Comparison of ENCODE assay signal across 1 cellular context in the genomic region with DNA sequence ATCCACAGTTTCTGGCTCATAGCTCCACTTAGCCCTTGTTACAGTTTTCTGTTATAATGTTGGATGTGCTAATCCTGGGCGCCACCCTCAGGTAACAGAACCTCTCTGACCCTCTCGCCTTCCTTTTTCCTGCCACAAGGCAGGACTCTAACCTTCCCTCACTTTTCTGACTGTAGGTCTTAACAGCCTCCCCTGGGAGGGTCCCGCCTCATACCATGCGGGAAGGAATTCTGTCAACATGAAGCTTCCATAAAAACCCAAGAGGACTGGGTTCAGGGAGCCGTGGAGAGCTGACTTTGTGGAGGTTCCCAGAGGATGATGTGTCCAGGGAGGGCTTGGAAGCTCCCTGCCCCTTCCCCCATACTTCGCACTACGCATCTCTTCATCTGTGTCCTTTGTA.
TF ChIP-seq lines count a peak whose summit lies in the region.

No MANE protein-coding gene starts in this region.

TF ChIP-seq in GM23338, 12 proteins besides CTCF, POLR2A, EP300 and RAD21 (continued from another document):
- TF ChIP-seq JUNB (IDR thresholded peaks at IDR 0.05; ENCODE audit: unreplicated experiment) (no peak), ZNF331 (CRISPR knock-in tag; IDR thresholded peaks at IDR 0.05; ENCODE audit: low read depth) (no peak), ZNF114 (CRISPR knock-in tag; IDR thresholded peaks at IDR 0.05) (no peak), NANOG (IDR thresholded peaks at IDR 0.05; ENCODE audit: borderline replicate concordance) (no peak), STAT1 (IDR thresholded peaks at IDR 0.05; ENCODE audit: unreplicated experiment) (no peak)
- TF ChIP-seq, protein P1, sequence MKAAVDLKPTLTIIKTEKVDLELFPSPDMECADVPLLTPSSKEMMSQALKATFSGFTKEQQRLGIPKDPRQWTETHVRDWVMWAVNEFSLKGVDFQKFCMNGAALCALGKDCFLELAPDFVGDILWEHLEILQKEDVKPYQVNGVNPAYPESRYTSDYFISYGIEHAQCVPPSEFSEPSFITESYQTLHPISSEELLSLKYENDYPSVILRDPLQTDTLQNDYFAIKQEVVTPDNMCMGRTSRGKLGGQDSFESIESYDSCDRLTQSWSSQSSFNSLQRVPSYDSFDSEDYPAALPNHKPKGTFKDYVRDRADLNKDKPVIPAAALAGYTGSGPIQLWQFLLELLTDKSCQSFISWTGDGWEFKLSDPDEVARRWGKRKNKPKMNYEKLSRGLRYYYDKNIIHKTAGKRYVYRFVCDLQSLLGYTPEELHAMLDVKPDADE (IDR thresholded peaks at IDR 0.05) = no peak
- TF ChIP-seq, protein P2, sequence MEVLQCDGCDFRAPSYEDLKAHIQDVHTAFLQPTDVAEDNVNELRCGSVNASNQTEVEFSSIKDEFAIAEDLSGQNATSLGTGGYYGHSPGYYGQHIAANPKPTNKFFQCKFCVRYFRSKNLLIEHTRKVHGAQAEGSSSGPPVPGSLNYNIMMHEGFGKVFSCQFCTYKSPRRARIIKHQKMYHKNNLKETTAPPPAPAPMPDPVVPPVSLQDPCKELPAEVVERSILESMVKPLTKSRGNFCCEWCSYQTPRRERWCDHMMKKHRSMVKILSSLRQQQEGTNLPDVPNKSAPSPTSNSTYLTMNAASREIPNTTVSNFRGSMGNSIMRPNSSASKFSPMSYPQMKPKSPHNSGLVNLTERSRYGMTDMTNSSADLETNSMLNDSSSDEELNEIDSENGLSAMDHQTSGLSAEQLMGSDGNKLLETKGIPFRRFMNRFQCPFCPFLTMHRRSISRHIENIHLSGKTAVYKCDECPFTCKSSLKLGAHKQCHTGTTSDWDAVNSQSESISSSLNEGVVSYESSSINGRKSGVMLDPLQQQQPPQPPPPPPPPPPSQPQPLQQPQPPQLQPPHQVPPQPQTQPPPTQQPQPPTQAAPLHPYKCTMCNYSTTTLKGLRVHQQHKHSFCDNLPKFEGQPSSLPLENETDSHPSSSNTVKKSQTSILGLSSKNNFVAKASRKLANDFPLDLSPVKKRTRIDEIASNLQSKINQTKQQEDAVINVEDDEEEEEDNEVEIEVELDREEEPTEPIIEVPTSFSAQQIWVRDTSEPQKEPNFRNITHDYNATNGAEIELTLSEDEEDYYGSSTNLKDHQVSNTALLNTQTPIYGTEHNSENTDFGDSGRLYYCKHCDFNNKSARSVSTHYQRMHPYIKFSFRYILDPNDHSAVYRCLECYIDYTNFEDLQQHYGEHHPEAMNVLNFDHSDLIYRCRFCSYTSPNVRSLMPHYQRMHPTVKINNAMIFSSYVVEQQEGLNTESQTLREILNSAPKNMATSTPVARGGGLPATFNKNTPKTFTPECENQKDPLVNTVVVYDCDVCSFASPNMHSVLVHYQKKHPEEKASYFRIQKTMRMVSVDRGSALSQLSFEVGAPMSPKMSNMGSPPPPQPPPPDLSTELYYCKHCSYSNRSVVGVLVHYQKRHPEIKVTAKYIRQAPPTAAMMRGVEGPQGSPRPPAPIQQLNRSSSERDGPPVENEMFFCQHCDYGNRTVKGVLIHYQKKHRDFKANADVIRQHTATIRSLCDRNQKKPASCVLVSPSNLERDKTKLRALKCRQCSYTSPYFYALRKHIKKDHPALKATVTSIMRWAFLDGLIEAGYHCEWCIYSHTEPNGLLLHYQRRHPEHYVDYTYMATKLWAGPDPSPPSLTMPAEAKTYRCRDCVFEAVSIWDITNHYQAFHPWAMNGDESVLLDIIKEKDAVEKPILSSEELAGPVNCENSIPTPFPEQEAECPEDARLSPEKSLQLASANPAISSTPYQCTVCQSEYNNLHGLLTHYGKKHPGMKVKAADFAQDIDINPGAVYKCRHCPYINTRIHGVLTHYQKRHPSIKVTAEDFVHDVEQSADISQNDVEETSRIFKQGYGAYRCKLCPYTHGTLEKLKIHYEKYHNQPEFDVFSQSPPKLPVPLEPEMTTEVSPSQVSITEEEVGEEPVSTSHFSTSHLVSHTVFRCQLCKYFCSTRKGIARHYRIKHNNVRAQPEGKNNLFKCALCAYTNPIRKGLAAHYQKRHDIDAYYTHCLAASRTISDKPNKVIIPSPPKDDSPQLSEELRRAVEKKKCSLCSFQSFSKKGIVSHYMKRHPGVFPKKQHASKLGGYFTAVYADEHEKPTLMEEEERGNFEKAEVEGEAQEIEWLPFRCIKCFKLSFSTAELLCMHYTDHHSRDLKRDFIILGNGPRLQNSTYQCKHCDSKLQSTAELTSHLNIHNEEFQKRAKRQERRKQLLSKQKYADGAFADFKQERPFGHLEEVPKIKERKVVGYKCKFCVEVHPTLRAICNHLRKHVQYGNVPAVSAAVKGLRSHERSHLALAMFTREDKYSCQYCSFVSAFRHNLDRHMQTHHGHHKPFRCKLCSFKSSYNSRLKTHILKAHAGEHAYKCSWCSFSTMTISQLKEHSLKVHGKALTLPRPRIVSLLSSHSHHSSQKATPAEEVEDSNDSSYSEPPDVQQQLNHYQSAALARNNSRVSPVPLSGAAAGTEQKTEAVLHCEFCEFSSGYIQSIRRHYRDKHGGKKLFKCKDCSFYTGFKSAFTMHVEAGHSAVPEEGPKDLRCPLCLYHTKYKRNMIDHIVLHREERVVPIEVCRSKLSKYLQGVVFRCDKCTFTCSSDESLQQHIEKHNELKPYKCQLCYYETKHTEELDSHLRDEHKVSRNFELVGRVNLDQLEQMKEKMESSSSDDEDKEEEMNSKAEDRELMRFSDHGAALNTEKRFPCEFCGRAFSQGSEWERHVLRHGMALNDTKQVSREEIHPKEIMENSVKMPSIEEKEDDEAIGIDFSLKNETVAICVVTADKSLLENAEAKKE (CRISPR knock-in tag; IDR thresholded peaks at IDR 0.05) = no peak
- TF ChIP-seq, protein P3, sequence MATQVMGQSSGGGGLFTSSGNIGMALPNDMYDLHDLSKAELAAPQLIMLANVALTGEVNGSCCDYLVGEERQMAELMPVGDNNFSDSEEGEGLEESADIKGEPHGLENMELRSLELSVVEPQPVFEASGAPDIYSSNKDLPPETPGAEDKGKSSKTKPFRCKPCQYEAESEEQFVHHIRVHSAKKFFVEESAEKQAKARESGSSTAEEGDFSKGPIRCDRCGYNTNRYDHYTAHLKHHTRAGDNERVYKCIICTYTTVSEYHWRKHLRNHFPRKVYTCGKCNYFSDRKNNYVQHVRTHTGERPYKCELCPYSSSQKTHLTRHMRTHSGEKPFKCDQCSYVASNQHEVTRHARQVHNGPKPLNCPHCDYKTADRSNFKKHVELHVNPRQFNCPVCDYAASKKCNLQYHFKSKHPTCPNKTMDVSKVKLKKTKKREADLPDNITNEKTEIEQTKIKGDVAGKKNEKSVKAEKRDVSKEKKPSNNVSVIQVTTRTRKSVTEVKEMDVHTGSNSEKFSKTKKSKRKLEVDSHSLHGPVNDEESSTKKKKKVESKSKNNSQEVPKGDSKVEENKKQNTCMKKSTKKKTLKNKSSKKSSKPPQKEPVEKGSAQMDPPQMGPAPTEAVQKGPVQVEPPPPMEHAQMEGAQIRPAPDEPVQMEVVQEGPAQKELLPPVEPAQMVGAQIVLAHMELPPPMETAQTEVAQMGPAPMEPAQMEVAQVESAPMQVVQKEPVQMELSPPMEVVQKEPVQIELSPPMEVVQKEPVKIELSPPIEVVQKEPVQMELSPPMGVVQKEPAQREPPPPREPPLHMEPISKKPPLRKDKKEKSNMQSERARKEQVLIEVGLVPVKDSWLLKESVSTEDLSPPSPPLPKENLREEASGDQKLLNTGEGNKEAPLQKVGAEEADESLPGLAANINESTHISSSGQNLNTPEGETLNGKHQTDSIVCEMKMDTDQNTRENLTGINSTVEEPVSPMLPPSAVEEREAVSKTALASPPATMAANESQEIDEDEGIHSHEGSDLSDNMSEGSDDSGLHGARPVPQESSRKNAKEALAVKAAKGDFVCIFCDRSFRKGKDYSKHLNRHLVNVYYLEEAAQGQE (IDR thresholded peaks at IDR 0.05; ENCODE audit: unreplicated experiment) = no peak
